ENCODE assay signal across 23 cellular contexts in genomic region chr12:116288735-116289134, GRCh38. TPM values are rescaled to one million over a fixed set of nuclear protein-coding genes. Genes with fewer than 3 reads are reported as not detected.
DNase-seq lines count a peak whose midpoint lies in the region; ATAC-seq, FAIRE-seq and TF ChIP-seq lines count a peak whose summit lies in the region.
"Had no signal": no experiment of that assay in that cellular context is flagged by ENCODE, and none has a peak within 500 bp of the region (broad histone marks: within the 10 kb centered on the region; RNA-seq: fewer than 3 reads in every experiment).

No MANE protein-coding gene starts in this region.

- H2AK9ac ChIP-seq in IMR-90 (replicated peaks; ENCODE audit: low read depth, low read length, poor library complexity), result no peak overlapping the region

- no peak for FAIRE-seq in small intestine (lab: Jason Lieb, UNC)
- FAIRE-seq: A204.1, D721Med, GM12892, GM18507, K562 had no signal

- peaks cover 3% of the 10 kb centered on the region for H3K27me3 Mint-ChIP-seq in nephron progenitor cell (ENCODE audit: low read depth, poor library complexity)

- no peak overlapping the region for H2BK20ac ChIP-seq in IMR-90 (ENCODE audit: low read depth, low read length)

- no peak for DNase-seq in IMR-90
- no peak for DNase-seq in nephron progenitor cell
- peak; percentile 88 to 93 for DNase-seq in trophoblast cell
- no peak for DNase-seq in NCI-H526 (lab: John Stamatoyannopoulos, UW)
- DNase-seq in small intestine, result no peak
- no peak for DNase-seq in inferior parietal cortex (ENCODE audit: extremely low spot score)
- no peak for DNase-seq in uterus
- DNase-seq: ACHN; BE2C; C1 segment of cervical spinal cord; Caco-2; CD4-positive, CD25-positive, alpha-beta regulatory T cell; DMS79 treated with DMSO at 0.1 percent for 48 hours; GDM1; GM23248 had no signal

- H3K4ac ChIP-seq in IMR-90 (ENCODE audit: low read depth, low read length) (no peak overlapping the region), trophoblast cell (ENCODE audit: low read depth, low read length) (no peak overlapping the region)

- H3K27ac ChIP-seq in IMR-90 (ENCODE audit: insufficient read depth, low read length) (no peak overlapping the region), VCaP (peak overlapping the region; percentile 52), trophoblast cell (ENCODE audit: low read depth, low read length) (no peak overlapping the region), small intestine (ENCODE audit: low read depth in 1 of 2, low read length in 1 of 2) (no peak overlapping the region), uterus (no peak overlapping the region)
- H3K27ac ChIP-seq: GM23248, HL-60 had no signal

- H3K79me2 ChIP-seq in trophoblast cell (ENCODE audit: control insufficient read depth, insufficient read depth, low read length, poor library complexity), result no peaks in the 10 kb centered on the region

- no peak overlapping the region for H4K12ac ChIP-seq in trophoblast cell (ENCODE audit: low read depth, low read length)

- H3K4me3 Mint-ChIP-seq in nephron progenitor cell, result no peak overlapping the region
- H3K4me3 Mint-ChIP-seq: CD4-positive, CD25-positive, alpha-beta regulatory T cell had no signal

- H3K4me2 ChIP-seq in IMR-90 (ENCODE audit: low read depth, low read length) (no peak overlapping the region), trophoblast cell (ENCODE audit: low read length) (no peak overlapping the region)

- no peaks in the 10 kb centered on the region for H3K9me3 Mint-ChIP-seq in nephron progenitor cell

- CTCF ChIA-PET in IMR-90 (lab: Yijun Ruan, JAX), result no interaction called here

- no peaks in the 10 kb centered on the region for H3K79me1 ChIP-seq in IMR-90 (ENCODE audit: low read depth in 1 of 2, low read length in 2 of 2)
- H3K79me1 ChIP-seq in trophoblast cell (ENCODE audit: low read length), result no peaks in the 10 kb centered on the region

- H3K9ac ChIP-seq in IMR-90 (ENCODE audit: low read depth, low read length), result no peak overlapping the region
- H3K9ac ChIP-seq in trophoblast cell (ENCODE audit: low read length), result no peak overlapping the region
- H3K9ac ChIP-seq: GM23248 had no signal

- H3K9me3 ChIP-seq in IMR-90 (ENCODE audit: control insufficient read depth, insufficient read depth, low read length) (no peaks in the 10 kb centered on the region), trophoblast cell (ENCODE audit: insufficient read depth, low read depth, low read length) (no peaks in the 10 kb centered on the region), small intestine (ENCODE audit: control insufficient read depth, low read depth) (no peaks in the 10 kb centered on the region), uterus (no peaks in the 10 kb centered on the region)
- H3K9me3 ChIP-seq: BE2C, Caco-2, HAP-1 had no signal

- TF ChIP-seq POLR2A in IMR-90 (IDR thresholded peaks at IDR 0.05; ENCODE audit: low read depth, low read length) (no peak), uterus (IDR thresholded peaks at IDR 0.05) (no peak)

- H3K4me3 ChIP-seq in IMR-90 (ENCODE audit: insufficient read depth, low read depth, low read length) (no peak overlapping the region), trophoblast cell (ENCODE audit: low read depth, low read length) (no peak overlapping the region), small intestine (ENCODE audit: low read depth in 1 of 2, low read length in 2 of 2) (no peak overlapping the region), uterus (no peak overlapping the region)
- H3K4me3 ChIP-seq: GM23248, HAP-1, K562 had no signal

- H3K27ac Mint-ChIP-seq in nephron progenitor cell, result peak overlapping the region; percentile 50
- H3K27ac Mint-ChIP-seq: CD4-positive, CD25-positive, alpha-beta regulatory T cell had no signal

- H3K4me1 ChIP-seq in IMR-90 (ENCODE audit: control insufficient read depth, insufficient read depth, low read length), result no peaks in the 10 kb centered on the region
- no peaks in the 10 kb centered on the region for H3K4me1 ChIP-seq in trophoblast cell (ENCODE audit: control insufficient read depth in 1 of 2, insufficient read depth in 2 of 2, low read length in 2 of 2)
- no peaks in the 10 kb centered on the region for H3K4me1 ChIP-seq in small intestine (ENCODE audit: control insufficient read depth in 2 of 2, insufficient read depth in 1 of 2, low read depth in 1 of 2, low read length in 1 of 2)
- no peaks in the 10 kb centered on the region for H3K4me1 ChIP-seq in uterus
- H3K4me1 ChIP-seq: BE2C had no signal

- POLR2A ChIA-PET in IMR-90 (lab: Charles Lee; ENCODE audit: unreplicated experiment), result no interaction called here

- H2BK5ac ChIP-seq in IMR-90 (ENCODE audit: low read depth, low read length, poor library complexity, severe bottlenecking), result no peak overlapping the region
- H2BK5ac ChIP-seq in trophoblast cell (ENCODE audit: low read depth, low read length, poor library complexity), result no peak overlapping the region

- H4K8ac ChIP-seq in IMR-90 (ENCODE audit: low read depth in 2 of 2, low read length in 2 of 2), result no peak overlapping the region
- no peak overlapping the region for H4K8ac ChIP-seq in trophoblast cell (ENCODE audit: low read depth, low read length)

- no peaks in the 10 kb centered on the region for H3K36me3 Mint-ChIP-seq in nephron progenitor cell (ENCODE audit: low read depth)
- H3K36me3 Mint-ChIP-seq: CD4-positive, CD25-positive, alpha-beta regulatory T cell had no signal

- dilution Hi-C loops in IMR-90 (cut with HindIII; ENCODE audit: low sequenced_read_pairs, unreplicated experiment), result no loop called here

- H2AK5ac ChIP-seq in IMR-90 (ENCODE audit: low read depth, low read length) (no peak overlapping the region), trophoblast cell (ENCODE audit: low read length) (no peak overlapping the region)

- H2BK12ac ChIP-seq in trophoblast cell (ENCODE audit: low read length), result no peak overlapping the region

- no peak for ATAC-seq in IMR-90 (ENCODE audit: low read depth)
- ATAC-seq: K562 had no signal

- H3K27me3 ChIP-seq in IMR-90 (ENCODE audit: control insufficient read depth, insufficient read depth, low read length) (no peaks in the 10 kb centered on the region), trophoblast cell (ENCODE audit: insufficient read depth, low read length) (no peaks in the 10 kb centered on the region), small intestine (ENCODE audit: control insufficient read depth in 2 of 2, insufficient read depth in 2 of 2, low read length in 2 of 2) (no peaks in the 10 kb centered on the region), uterus (no peaks in the 10 kb centered on the region)
- H3K27me3 ChIP-seq: BE2C had no signal

- no peaks in the 10 kb centered on the region for H4K20me1 ChIP-seq in IMR-90 (ENCODE audit: insufficient read depth, low read length)

- H4K5ac ChIP-seq in IMR-90 (ENCODE audit: low read depth, low read length), result no peak overlapping the region

- WGBS in IMR-90 (ENCODE audit: extremely low coverage in 2 of 2, insufficient read length in 1 of 2), 2 experiments, result 88% methylated on average over 2 of the region's 3 CpGs; no CpG with 5 or more reads in 1 of the 2 experiments
- no CpG with 5 or more reads among the region's 3 CpGs for WGBS in trophoblast cell (ENCODE audit: extremely low coverage, insufficient coverage, insufficient read length)
- WGBS in small intestine, 3 donors, result 91 to 96% (median 92%) methylated on average over 3 of the region's 3 CpGs

- TF ChIP-seq CTCF in IMR-90 (conservative IDR thresholded peaks at IDR 0.05; ENCODE audit: low read depth, low read length) (no peak), VCaP (conservative IDR thresholded peaks at IDR 0.05) (no peak), nephron progenitor cell (IDR thresholded peaks at IDR 0.05) (no peak), uterus (IDR thresholded peaks at IDR 0.05) (no peak)

- in situ Hi-C loops in IMR-90 (cut with MboI; ENCODE audit: low sequenced_read_pairs), result loop anchor here (10.0 kb wide), 1 partner anchor 306 kb away; no protein-coding TSS in a partner anchor

- H3K14ac ChIP-seq in IMR-90 (replicated peaks; ENCODE audit: low read depth, low read length), result no peak overlapping the region; the same call in 1 of the 2 replicates
- H3K14ac ChIP-seq in trophoblast cell (ENCODE audit: low read length), result no peak overlapping the region

- H3K36me3 ChIP-seq in IMR-90 (ENCODE audit: control insufficient read depth, insufficient read depth, low read length), result no peaks in the 10 kb centered on the region
- no peaks in the 10 kb centered on the region for H3K36me3 ChIP-seq in trophoblast cell (ENCODE audit: control insufficient read depth in 1 of 2, insufficient read depth in 2 of 2, low read length in 2 of 2)
- H3K36me3 ChIP-seq in small intestine (ENCODE audit: control insufficient read depth in 2 of 2, insufficient read depth in 2 of 2, low read length in 2 of 2), result no peaks in the 10 kb centered on the region
- H3K36me3 ChIP-seq in uterus, result no peaks in the 10 kb centered on the region
- H3K36me3 ChIP-seq: BE2C, HAP-1 had no signal

- H3K18ac ChIP-seq in IMR-90 (ENCODE audit: low read depth, low read length) (no peak overlapping the region), trophoblast cell (ENCODE audit: low read length) (no peak overlapping the region)

- intact Hi-C loops in IMR-90 (cut with micrococcal nuclease), result no loop called here
- intact Hi-C loops in uterus (cut with DNase I; ENCODE audit: low total_unique reads), result no loop called here

- H2AFZ ChIP-seq in IMR-90 (replicated peaks; ENCODE audit: low read length, poor library complexity) (peak overlapping the region; percentile 35), trophoblast cell (ENCODE audit: insufficient read depth, low read length, poor library complexity) (no peak overlapping the region)
- H2AFZ ChIP-seq: GM23248 had no signal

- H3K23ac ChIP-seq in IMR-90 (ENCODE audit: low read depth, low read length) (no peak overlapping the region), trophoblast cell (ENCODE audit: low read length) (no peak overlapping the region)

- H3K4me1 Mint-ChIP-seq in nephron progenitor cell, result peaks cover 42% of the 10 kb centered on the region
- H3K4me1 Mint-ChIP-seq: CD4-positive, CD25-positive, alpha-beta regulatory T cell had no signal

- H3K56ac ChIP-seq in IMR-90 (ENCODE audit: extremely low read depth, insufficient read depth, low read length), result no peak overlapping the region

- BruUV-seq in IMR-90 (replicated peaks; lab: Mats Ljungman, UMichigan), result no TSS peak

- no peak overlapping the region for H2BK15ac ChIP-seq in IMR-90 (ENCODE audit: low read depth, low read length)

- H4K91ac ChIP-seq in IMR-90 (ENCODE audit: insufficient read depth, low read depth, low read length) (no peak overlapping the region), trophoblast cell (ENCODE audit: low read depth, low read length) (no peak overlapping the region)

- H2BK120ac ChIP-seq in IMR-90 (ENCODE audit: low read depth, low read length), result no peak overlapping the region
- H2BK120ac ChIP-seq in trophoblast cell (ENCODE audit: insufficient read depth, low read length, poor library complexity), result no peak overlapping the region

- no peak for TF ChIP-seq RAD21 in IMR-90 (IDR thresholded peaks at IDR 0.05; ENCODE audit: low read length)

- H3K9me1 ChIP-seq in IMR-90 (ENCODE audit: insufficient read depth, low read length), result peaks cover 2% of the 10 kb centered on the region; the same call in 1 of the 2 replicates

RNA-seq across cellular contexts. Expression of gene MED13L, which starts 11.2 kb away (rescaled TPM):
- total RNA-seq in IMR-90 (2012; rRNA removed) (49.1 and 93.3 TPM in 2 replicates), uterus (100 to 1,000 TPM; 189 to 314 (median 254) TPM)
- polyA plus RNA-seq in IMR-90 (2012; rRNA removed) (17.9 and 18.1 TPM in 2 replicates), small intestine (10 to 100 TPM in 2 of 3 donors, 1 to 10 TPM in 1; 9.8 to 18.3 (median 10.3) TPM)
- 7.7 and 9.4 TPM in 2 replicates for polyA plus RNA-seq in IMR-90 (2012; cell fraction: cytosol; rRNA removed)
- polyA plus RNA-seq in IMR-90 (2012; cell fraction: nucleus; rRNA removed; ENCODE audit: low replicate concordance), result 15.3 and 42.2 TPM in 2 replicates
- 34.4 and 38.4 TPM in 2 replicates for polyA plus RNA-seq in trophoblast cell (2013)

Comparison
In these comparisons a context has a peak if more than half of its experiments do, and no peak if none do; other contexts are left out.
1. DNase-seq: peak in trophoblast cell (2 of 2); none in IMR-90 (single experiment), nephron progenitor cell (single experiment), NCI-H526 (0 of 2), small intestine (single experiment), inferior parietal cortex (single experiment) and uterus (0 of 2).